ENCODE assay signal across 14 cellular contexts in the genomic region with DNA sequence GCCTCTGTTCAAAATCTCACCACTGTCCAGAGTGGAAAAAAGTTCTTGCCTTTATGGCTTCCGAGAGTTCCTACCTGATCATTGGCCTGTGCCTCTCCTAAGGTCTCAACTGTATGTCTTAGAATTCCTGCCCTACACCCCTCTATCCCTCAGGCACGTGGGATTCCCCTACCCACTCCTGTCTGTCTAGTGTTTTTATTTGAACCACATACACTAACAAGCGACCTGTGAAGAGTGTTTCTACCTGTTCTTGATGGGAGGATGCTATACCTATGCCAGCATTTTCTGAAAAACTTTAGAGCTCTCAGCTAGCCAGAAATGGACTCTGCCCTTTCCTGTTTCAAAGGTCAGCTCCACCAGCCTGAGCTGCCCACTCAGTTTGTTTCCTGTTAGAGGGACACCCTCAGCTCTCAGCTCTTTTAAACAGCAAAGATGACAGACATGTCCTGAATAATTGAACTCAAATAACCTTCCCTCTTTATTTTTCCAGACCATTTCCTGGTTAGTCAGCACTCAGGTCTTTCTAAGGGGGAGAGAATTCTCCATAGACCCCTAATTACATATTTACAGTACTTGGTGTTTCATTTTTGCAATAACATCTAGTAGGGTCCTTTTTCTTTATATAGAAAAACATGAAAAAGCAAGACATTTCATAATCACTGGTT.
DNase-seq lines count a peak whose midpoint lies in the region; ATAC-seq and TF ChIP-seq lines count a peak whose summit lies in the region.
"Had no signal": no experiment of that assay in that cellular context is flagged by ENCODE, and none has a peak within 500 bp of the region (broad histone marks: within the 10 kb centered on the region; RNA-seq: fewer than 3 reads in every experiment).

No MANE protein-coding gene starts in this region.

- no peaks in the 10 kb centered on the region for H3K79me2 ChIP-seq in ACC112 (ENCODE audit: control insufficient read depth, insufficient read depth, low read length, unreplicated experiment)

- no peak overlapping the region for H2AFZ ChIP-seq in ACC112 (ENCODE audit: low read length, unreplicated experiment)

- H3K4me1 ChIP-seq in ACC112 (ENCODE audit: control insufficient read depth, insufficient read depth, low read length, unreplicated experiment) = peaks cover 60% of the 10 kb centered on the region

- no peaks in the 10 kb centered on the region for H3K27me3 ChIP-seq in ACC112 (ENCODE audit: insufficient read depth, low read length)
- H3K27me3 ChIP-seq: BE2C, ovary had no signal

- H3K4me3 Mint-ChIP-seq in nephron = peak overlapping the region in 1 of 3 experiments; percentile 19
- H3K4me3 Mint-ChIP-seq in stimulated activated memory B cell treated with anti-CD40 and anti-IgM and Interleukin-4, amounts not matched to agents 10 μg/mL and 1 μg/mL and 100 μg/mL, for 72 hours = no peak overlapping the region

- no peaks in the 10 kb centered on the region for H3K27me3 Mint-ChIP-seq in nephron (ENCODE audit: low read depth)
- no peaks in the 10 kb centered on the region for H3K27me3 Mint-ChIP-seq in stimulated activated memory B cell treated with anti-CD40 and anti-IgM and Interleukin-4, amounts not matched to agents 10 μg/mL and 1 μg/mL and 100 μg/mL, for 72 hours

- H3K27ac ChIP-seq in ACC112 (ENCODE audit: low read depth, low read length) = peak overlapping the region; percentile 73
- H3K27ac ChIP-seq: ovary had no signal

- peaks cover 16% of the 10 kb centered on the region for H3K36me3 Mint-ChIP-seq in nephron (ENCODE audit: low read depth)
- peaks cover 26% of the 10 kb centered on the region for H3K36me3 Mint-ChIP-seq in stimulated activated memory B cell treated with anti-CD40 and anti-IgM and Interleukin-4, amounts not matched to agents 10 μg/mL and 1 μg/mL and 100 μg/mL, for 72 hours

- H3K9me3 Mint-ChIP-seq in nephron = no peaks in the 10 kb centered on the region
- H3K9me3 Mint-ChIP-seq in stimulated activated memory B cell treated with anti-CD40 and anti-IgM and Interleukin-4, amounts not matched to agents 10 μg/mL and 1 μg/mL and 100 μg/mL, for 72 hours = no peaks in the 10 kb centered on the region

- in situ Hi-C loops in KBM-7 (cut with MboI; ENCODE audit: low pct_unique_long_range_greater_than_20kb, low sequenced_read_pairs) = no loop called here

- ATAC-seq in GM21737 (IDR thresholded peaks at IDR 0.05; ENCODE audit: unreplicated experiment) = no peak
- no peak for ATAC-seq in stimulated activated memory B cell treated with anti-CD40 and anti-IgM and Interleukin-4, amounts not matched to agents 10 μg/mL and 1 μg/mL and 100 μg/mL, for 72 hours

- H3K4me3 ChIP-seq in ACC112 (ENCODE audit: low read depth, low read length) (peak overlapping the region; percentile 9; the same call in 1 of the 2 replicates), fibroblast of pulmonary artery (replicated peaks; ENCODE audit: low read depth, low read length) (no peak overlapping the region)
- H3K4me3 ChIP-seq: ovary had no signal

- peaks cover 30% of the 10 kb centered on the region for H3K4me1 Mint-ChIP-seq in nephron
- H3K4me1 Mint-ChIP-seq in stimulated activated memory B cell treated with anti-CD40 and anti-IgM and Interleukin-4, amounts not matched to agents 10 μg/mL and 1 μg/mL and 100 μg/mL, for 72 hours = no peaks in the 10 kb centered on the region

- peak overlapping the region; percentile 54 to 71 (median 71) for H3K27ac Mint-ChIP-seq in nephron
- H3K27ac Mint-ChIP-seq in stimulated activated memory B cell treated with anti-CD40 and anti-IgM and Interleukin-4, amounts not matched to agents 10 μg/mL and 1 μg/mL and 100 μg/mL, for 72 hours = no peak overlapping the region

- TF ChIP-seq CTCF in fibroblast of pulmonary artery (IDR thresholded peaks at IDR 0.05; ENCODE audit: low read length, missing control alignments) (no peak), nephron (IDR thresholded peaks at IDR 0.05; ENCODE audit: unreplicated experiment in 3 of 3) (no peak)

- DNase-seq in LHCN-M2 (ENCODE audit: low read depth) (peak; percentile 65), fibroblast of pulmonary artery (ENCODE audit: low read depth) (peak; percentile 29), KBM-7 (no peak)
- no peak for DNase-seq in activated CD4-positive, alpha-beta T cell treated with anti-CD3 and anti-CD28 coated beads for 1 hour
- DNase-seq: activated CD4-positive, alpha-beta T cell treated with anti-CD3 and anti-CD28 coated beads for 48 hours; activated naive CD4-positive, alpha-beta T cell treated with Interleukin-2 at 50 U/mL for 16 hours; NCI-H2081 treated with DMSO at 0.1 percent for 48 hours; ovary; SHP77 treated with DMSO at 0.1 percent for 48 hours had no signal

- no peaks in the 10 kb centered on the region for H3K36me3 ChIP-seq in ACC112 (ENCODE audit: insufficient read depth, low read length)
- H3K36me3 ChIP-seq: ovary had no signal

Comparison
In these comparisons a context has a peak if more than half of its experiments do, and no peak if none do; other contexts are left out.
1. DNase-seq: peak in LHCN-M2 (single experiment) and fibroblast of pulmonary artery (single experiment); none in activated CD4-positive, alpha-beta T cell treated with anti-CD3 and anti-CD28 coated beads for 1 hour (single experiment) and KBM-7 (single experiment).